In the genomic region with DNA sequence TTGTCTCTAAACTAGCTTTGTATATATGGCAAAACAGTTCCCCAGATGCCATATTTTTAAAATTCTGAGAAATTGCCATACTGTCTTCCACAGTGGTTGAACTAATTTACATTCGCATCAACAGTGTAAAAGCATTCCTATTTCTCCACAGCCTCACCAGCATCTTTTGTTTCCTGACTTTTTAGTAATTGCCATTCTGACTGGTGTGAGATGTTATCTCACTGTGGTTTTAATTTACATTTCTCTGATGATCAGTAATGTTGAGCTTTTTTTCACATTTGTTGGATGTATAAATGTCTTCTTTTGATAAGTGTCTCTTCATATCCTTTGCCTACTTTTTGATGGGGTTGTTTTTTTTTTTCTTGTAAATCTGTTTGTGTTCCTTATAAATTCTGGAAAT, we compare ENCODE assay signal across 27 cellular contexts.
"Had no signal": no experiment of that assay in that cellular context is flagged by ENCODE, and none has a peak within 500 bp of the region (broad histone marks: within the 10 kb centered on the region; RNA-seq: fewer than 3 reads in every experiment).

No MANE protein-coding gene starts in this region.

- H3K9me3 ChIP-seq: gastrocnemius medialis, pancreas, suprapubic skin, transverse colon, upper lobe of right lung, uterus had no signal

- DNase-seq: effector CD8-positive, alpha-beta T cell; endodermal cell; foreskin fibroblast; gastrocnemius medialis; heart left ventricle; kidney; natural killer cell; occipital lobe; pancreas; retina; stimulated activated CD4-positive, alpha-beta T cell treated with anti-CD3 and anti-CD28 coated beads, Interleukin-12 subunit alpha, Interleukin-12 subunit beta, amount 100 ng/mL, for 4 hours; stimulated activated CD4-positive, alpha-beta T cell treated with anti-CD3 and anti-CD28 coated beads, Interleukin-1b, Interleukin-23, amount 100 ng/mL, for 48 hours; stimulated activated CD4-positive, alpha-beta T cell treated with anti-CD3 and anti-CD28 coated beads, Interleukin-4, amount 100 ng/mL, for 1 hour; stimulated activated CD8-positive, alpha-beta memory T cell treated with anti-CD3 and anti-CD28 coated beads, Interleukin-4, amount 100 ng/mL, for 48 hours; stimulated activated naive CD4-positive, alpha-beta T cell; stimulated activated naive CD8-positive, alpha-beta T cell treated with anti-CD3 and anti-CD28 coated beads, Interleukin-15, amount 100 ng/mL, for 72 hours; transverse colon; upper lobe of right lung; uterus had no signal

- H2AFZ ChIP-seq: hepatocyte had no signal

- H3K79me2 ChIP-seq: hepatocyte had no signal

- ATAC-seq: esophagus mucosa; gastrocnemius medialis; heart left ventricle; left lobe of liver; natural killer cell; pancreas; sciatic nerve; stimulated activated naive CD8-positive, alpha-beta T cell treated with anti-CD3 and anti-CD28 coated beads, Interleukin-15, amount 100 ng/mL, for 72 hours; upper lobe of right lung had no signal

- H3K27ac ChIP-seq: epithelial cell of prostate, gastrocnemius medialis, heart left ventricle, hepatocyte, pancreas, suprapubic skin, transverse colon, upper lobe of right lung, uterus had no signal

- H3K4me2 ChIP-seq: hepatocyte, smooth muscle cell had no signal

- H3K4me1 ChIP-seq: gastrocnemius medialis, heart left ventricle, pancreas, suprapubic skin, transverse colon, upper lobe of right lung, uterus had no signal

- H3K36me3 ChIP-seq: gastrocnemius medialis, heart left ventricle, pancreas, suprapubic skin, transverse colon, upper lobe of right lung, uterus had no signal

- H3K4me3 ChIP-seq: gastrocnemius medialis, heart left ventricle, hepatocyte, lung, pancreas, smooth muscle cell, suprapubic skin, transverse colon, upper lobe of right lung, uterus had no signal

- H3K27me3 ChIP-seq: gastrocnemius medialis, heart left ventricle, hepatocyte, pancreas, suprapubic skin, transverse colon, upper lobe of right lung, uterus had no signal
